Comparison of ENCODE assay signal across 16 cellular contexts in the genomic region with DNA sequence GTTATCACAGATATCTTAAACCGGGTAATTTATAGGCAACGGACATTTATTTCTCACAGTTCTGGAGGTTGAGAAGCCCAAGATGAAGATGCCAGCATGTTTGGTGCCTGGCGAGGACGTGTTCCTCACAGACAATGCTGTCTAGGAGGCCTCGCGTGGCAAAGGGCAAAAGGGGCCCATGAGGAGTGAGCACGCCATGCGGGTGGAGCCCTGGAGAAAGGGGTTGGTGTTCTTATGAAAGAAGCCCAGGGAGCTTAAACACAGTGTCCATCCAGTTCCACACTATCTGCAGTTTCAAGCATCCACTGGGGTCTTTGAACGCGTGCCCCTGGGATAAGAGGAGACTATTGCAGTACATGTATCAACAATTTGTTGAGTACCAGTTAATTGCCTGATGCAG. TPM values are rescaled to one million over a fixed set of nuclear protein-coding genes. Genes with fewer than 3 reads are reported as not detected.
A peak's percentile ranks its signal among the peaks of the same experiment; 100 is the strongest.
DNase-seq lines count a peak whose midpoint lies in the region; ATAC-seq and TF ChIP-seq lines count a peak whose summit lies in the region.
"Had no signal": no experiment of that assay in that cellular context is flagged by ENCODE, and none has a peak within 500 bp of the region (broad histone marks: within the 10 kb centered on the region; RNA-seq: fewer than 3 reads in every experiment).

No MANE protein-coding gene starts in this region.

- CTCF ChIA-PET in MCF 10A (lab: Yijun Ruan, JAX): interaction anchor here (0.7 kb wide), 1 partner anchor 18 kb away, joined by 3 read pairs; no protein-coding TSS in a partner anchor
- CTCF ChIA-PET in Calu3 (lab: Charles Lee): interaction anchor here (0.9 kb wide), 1 partner anchor 9 kb away, joined by 4 read pairs; no protein-coding TSS in a partner anchor

- no peak overlapping the region for H3K9ac ChIP-seq in parathyroid adenoma

- H3K27me3 Mint-ChIP-seq in MCF 10A (ENCODE audit: insufficient read depth, unreplicated experiment): peaks cover 31% of the 10 kb centered on the region
- H3K27me3 Mint-ChIP-seq in type B pancreatic cell: peaks cover 7% of the 10 kb centered on the region
- no peaks in the 10 kb centered on the region for H3K27me3 Mint-ChIP-seq in Calu3 (ENCODE audit: unreplicated experiment)
- H3K27me3 Mint-ChIP-seq: CD4-positive, CD25-positive, alpha-beta regulatory T cell had no signal

- BruUV-seq in MCF 10A (replicated peaks; lab: Mats Ljungman, UMichigan) (no TSS peak), Calu3 (replicated peaks; lab: Mats Ljungman, UMichigan) (no TSS peak)

- H3K36me3 Mint-ChIP-seq in MCF 10A (ENCODE audit: insufficient read depth, unreplicated experiment): peaks cover 6% of the 10 kb centered on the region
- no peaks in the 10 kb centered on the region for H3K36me3 Mint-ChIP-seq in type B pancreatic cell
- no peaks in the 10 kb centered on the region for H3K36me3 Mint-ChIP-seq in Calu3 (ENCODE audit: insufficient read depth, unreplicated experiment)
- H3K36me3 Mint-ChIP-seq: CD4-positive, CD25-positive, alpha-beta regulatory T cell; CD8-positive, alpha-beta memory T cell had no signal

- H3K27me3 ChIP-seq in breast epithelium (no peaks in the 10 kb centered on the region), parathyroid adenoma (ENCODE audit: control insufficient read depth, insufficient read depth, low read length) (no peaks in the 10 kb centered on the region)

- H3K4me1 ChIP-seq in breast epithelium (no peaks in the 10 kb centered on the region), parathyroid adenoma (peaks cover 46% of the 10 kb centered on the region)

- no peak for DNase-seq in breast epithelium (ENCODE audit: low spot score in 2 of 2)
- DNase-seq in MCF 10A (ENCODE audit: unreplicated experiment): no peak
- DNase-seq in islet precursor cell: peak; percentile 14
- DNase-seq in type B pancreatic cell (ENCODE audit: extremely low spot score, unreplicated experiment): peak; percentile 44
- no peak for DNase-seq in posterior vena cava (ENCODE audit: low spot score)
- no peak for DNase-seq in Calu3
- DNase-seq: 8988T; C1 segment of cervical spinal cord; CD4-positive, CD25-positive, alpha-beta regulatory T cell; CD8-positive, alpha-beta memory T cell; COR-L47; GDM1; H9; IMR-90 had no signal

- H3K4me3 ChIP-seq in breast epithelium: no peak overlapping the region
- no peak overlapping the region for H3K4me3 ChIP-seq in parathyroid adenoma (ENCODE audit: low read depth, low read length)

- H3K4me2 ChIP-seq in parathyroid adenoma (ENCODE audit: low read length): no peak overlapping the region

- H3K27ac ChIP-seq in breast epithelium (peak overlapping the region; percentile 26 to 45), parathyroid adenoma (peak overlapping the region; percentile 92)

- TF ChIP-seq CTCF in breast epithelium (IDR thresholded peaks at IDR 0.05): no peak
- TF ChIP-seq CTCF in MCF 10A (IDR thresholded peaks at IDR 0.05; ENCODE audit: unreplicated experiment): no peak
- no peak for TF ChIP-seq CTCF in parathyroid adenoma (IDR thresholded peaks at IDR 0.05)
- TF ChIP-seq CTCF in type B pancreatic cell (conservative IDR thresholded peaks at IDR 0.05): no peak
- no peak for TF ChIP-seq CTCF in Calu3 (IDR thresholded peaks at IDR 0.05; ENCODE audit: unreplicated experiment)

- no peaks in the 10 kb centered on the region for H3K9me3 ChIP-seq in breast epithelium
- no peaks in the 10 kb centered on the region for H3K9me3 ChIP-seq in parathyroid adenoma (ENCODE audit: control insufficient read depth, low read length)

- no peaks in the 10 kb centered on the region for H3K79me2 ChIP-seq in parathyroid adenoma

- no peak for ATAC-seq in GM21737 (IDR thresholded peaks at IDR 0.05; ENCODE audit: unreplicated experiment)

- H2AFZ ChIP-seq in parathyroid adenoma: peak overlapping the region; percentile 2

- H3K36me3 ChIP-seq in breast epithelium: no peaks in the 10 kb centered on the region
- no peaks in the 10 kb centered on the region for H3K36me3 ChIP-seq in parathyroid adenoma (ENCODE audit: control insufficient read depth, insufficient read depth, low read length)

- POLR2A ChIA-PET in MCF 10A (lab: Yijun Ruan, JAX): interaction anchor here (0.5 kb wide), 1 partner anchor 186 kb away, joined by 4 read pairs; no protein-coding TSS in a partner anchor

- intact Hi-C loops in breast epithelium (cut with DNase I; ENCODE audit: low total_unique reads): no loop called here
- intact Hi-C loops in MCF 10A (cut with micrococcal nuclease): no loop called here
- intact Hi-C loops in posterior vena cava (cut with DNase I): loop anchor here in 1 of 2 donors (2.0 kb wide), 1 partner anchor 607 kb away; no protein-coding TSS in a partner anchor
- intact Hi-C loops in Calu3 (cut with micrococcal nuclease; ENCODE audit: unreplicated experiment): no loop called here

- H3K9me3 Mint-ChIP-seq in MCF 10A (ENCODE audit: unreplicated experiment) (no peaks in the 10 kb centered on the region), type B pancreatic cell (no peaks in the 10 kb centered on the region), Calu3 (ENCODE audit: low read depth, unreplicated experiment) (no peaks in the 10 kb centered on the region)
- H3K9me3 Mint-ChIP-seq: CD8-positive, alpha-beta memory T cell; H9 had no signal

- H3K27ac Mint-ChIP-seq in MCF 10A (ENCODE audit: low read depth, unreplicated experiment) (no peak overlapping the region), type B pancreatic cell (no peak overlapping the region), Calu3 (ENCODE audit: unreplicated experiment) (no peak overlapping the region)
- H3K27ac Mint-ChIP-seq: CD4-positive, CD25-positive, alpha-beta regulatory T cell; CD8-positive, alpha-beta memory T cell had no signal

- H3K4me3 Mint-ChIP-seq in MCF 10A (ENCODE audit: unreplicated experiment) (no peak overlapping the region), type B pancreatic cell (no peak overlapping the region), Calu3 (ENCODE audit: low read depth, unreplicated experiment) (no peak overlapping the region)
- H3K4me3 Mint-ChIP-seq: CD4-positive, CD25-positive, alpha-beta regulatory T cell; CD8-positive, alpha-beta memory T cell; H9 had no signal

- no peak for TF ChIP-seq POLR2A in breast epithelium (IDR thresholded peaks at IDR 0.05)

- H3K4me1 Mint-ChIP-seq in MCF 10A (ENCODE audit: insufficient read depth, unreplicated experiment): peaks cover 13% of the 10 kb centered on the region
- peaks cover 25% of the 10 kb centered on the region for H3K4me1 Mint-ChIP-seq in type B pancreatic cell (ENCODE audit: unreplicated experiment)
- H3K4me1 Mint-ChIP-seq in Calu3 (ENCODE audit: low read depth, unreplicated experiment): no peaks in the 10 kb centered on the region
- H3K4me1 Mint-ChIP-seq: CD4-positive, CD25-positive, alpha-beta regulatory T cell; CD8-positive, alpha-beta memory T cell had no signal

RNA-seq across cellular contexts. Expression of gene CXCL12, which starts 51.4 kb away (rescaled TPM):
- total RNA-seq in breast epithelium: 100 to 1,000 TPM in 2 of 3 donors, 10 to 100 TPM in 1; 66.4 to 164 (median 103) TPM
- total RNA-seq in MCF 10A (2022): not detected in 2 replicates
- 25.7 and 137 TPM in 2 replicates for total RNA-seq in type B pancreatic cell (ENCODE audit: low replicate concordance)
- 100 to 1,000 TPM; 206 to 238 TPM for total RNA-seq in posterior vena cava
- not detected in 2 replicates for total RNA-seq in Calu3 (2022)
- total RNA-seq: CD4-positive, CD25-positive, alpha-beta regulatory T cell; CD8-positive, alpha-beta memory T cell had no signal

Comparison
In these comparisons a context has a peak if more than half of its experiments do, and no peak if none do; other contexts are left out.
1. RNA of gene CXCL12, which starts 51.4 kb away (total RNA-seq): 206 to 238 TPM in posterior vena cava, 25.7 to 137 TPM in type B pancreatic cell and 66.4 to 164 TPM in breast epithelium; not detected in Calu3 and not detected in MCF 10A; every median in the first group is over 10 times any median in the second.
2. DNase-seq: peak in islet precursor cell (single experiment) and type B pancreatic cell (single experiment); none in breast epithelium (0 of 2), MCF 10A (single experiment), posterior vena cava (single experiment) and Calu3 (single experiment).